1 cellular context compared by ENCODE assay signal in genomic region chr11:66011239-66011784, GRCh38.
TF ChIP-seq lines count a peak whose summit lies in the region.

No MANE protein-coding gene starts in this region.

TF ChIP-seq in H1, 55 proteins besides CTCF, POLR2A, EP300 and RAD21:
- TF ChIP-seq HDAC2 (IDR thresholded peaks at IDR 0.05; ENCODE audit: borderline replicate concordance in 1 of 2, low read depth in 2 of 2, low read length in 2 of 2) = peak in 1 of 2 experiments; percentile 91; a peak in 1 of 4 replicates
- peak; percentile 86; the same call in 1 of the 2 replicates for TF ChIP-seq KDM1A (IDR thresholded peaks at IDR 0.05; ENCODE audit: borderline replicate concordance, low read length)
- TF ChIP-seq SUZ12 (IDR thresholded peaks at IDR 0.05; ENCODE audit: low read length) = peak; percentile 60; the same call in 1 of the 2 replicates
- TF ChIP-seq HDAC6 (IDR thresholded peaks at IDR 0.05; ENCODE audit: low read depth, low read length) = no peak
